1 cellular context compared by ENCODE assay signal in the genomic region with DNA sequence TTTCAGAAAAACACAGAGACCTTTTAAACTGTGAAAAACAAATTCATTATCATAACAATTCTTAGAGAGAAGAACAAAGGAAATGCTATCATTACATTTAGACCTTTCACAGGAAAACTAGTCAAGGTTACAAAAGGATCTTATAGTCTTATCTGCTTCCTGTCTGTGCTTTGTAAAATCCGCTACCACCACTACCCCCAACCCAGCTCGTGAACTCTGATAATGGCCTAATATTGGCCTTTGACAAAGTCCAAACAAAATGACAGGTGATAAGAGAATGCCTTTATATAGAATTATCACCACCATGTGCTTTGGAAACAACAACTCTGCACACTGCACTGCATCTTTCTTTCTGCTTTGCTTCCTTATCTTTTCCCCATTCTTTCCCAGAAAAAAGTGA.
A peak's percentile ranks its signal among the peaks of the same experiment; 100 is the strongest.
TF ChIP-seq lines count a peak whose summit lies in the region.

No MANE protein-coding gene starts in this region.

TF ChIP-seq in HepG2, 621 proteins besides CTCF, POLR2A, EP300 and RAD21 (continued from another document):
- TF ChIP-seq, protein P1, sequence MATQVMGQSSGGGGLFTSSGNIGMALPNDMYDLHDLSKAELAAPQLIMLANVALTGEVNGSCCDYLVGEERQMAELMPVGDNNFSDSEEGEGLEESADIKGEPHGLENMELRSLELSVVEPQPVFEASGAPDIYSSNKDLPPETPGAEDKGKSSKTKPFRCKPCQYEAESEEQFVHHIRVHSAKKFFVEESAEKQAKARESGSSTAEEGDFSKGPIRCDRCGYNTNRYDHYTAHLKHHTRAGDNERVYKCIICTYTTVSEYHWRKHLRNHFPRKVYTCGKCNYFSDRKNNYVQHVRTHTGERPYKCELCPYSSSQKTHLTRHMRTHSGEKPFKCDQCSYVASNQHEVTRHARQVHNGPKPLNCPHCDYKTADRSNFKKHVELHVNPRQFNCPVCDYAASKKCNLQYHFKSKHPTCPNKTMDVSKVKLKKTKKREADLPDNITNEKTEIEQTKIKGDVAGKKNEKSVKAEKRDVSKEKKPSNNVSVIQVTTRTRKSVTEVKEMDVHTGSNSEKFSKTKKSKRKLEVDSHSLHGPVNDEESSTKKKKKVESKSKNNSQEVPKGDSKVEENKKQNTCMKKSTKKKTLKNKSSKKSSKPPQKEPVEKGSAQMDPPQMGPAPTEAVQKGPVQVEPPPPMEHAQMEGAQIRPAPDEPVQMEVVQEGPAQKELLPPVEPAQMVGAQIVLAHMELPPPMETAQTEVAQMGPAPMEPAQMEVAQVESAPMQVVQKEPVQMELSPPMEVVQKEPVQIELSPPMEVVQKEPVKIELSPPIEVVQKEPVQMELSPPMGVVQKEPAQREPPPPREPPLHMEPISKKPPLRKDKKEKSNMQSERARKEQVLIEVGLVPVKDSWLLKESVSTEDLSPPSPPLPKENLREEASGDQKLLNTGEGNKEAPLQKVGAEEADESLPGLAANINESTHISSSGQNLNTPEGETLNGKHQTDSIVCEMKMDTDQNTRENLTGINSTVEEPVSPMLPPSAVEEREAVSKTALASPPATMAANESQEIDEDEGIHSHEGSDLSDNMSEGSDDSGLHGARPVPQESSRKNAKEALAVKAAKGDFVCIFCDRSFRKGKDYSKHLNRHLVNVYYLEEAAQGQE (IDR thresholded peaks at IDR 0.05; ENCODE audit: borderline replicate concordance in 1 of 2, low read depth in 1 of 2, low read length in 2 of 2) = no peak
- TF ChIP-seq POGZ (CRISPR knock-in tag; IDR thresholded peaks at IDR 0.05) (0 out of 2 replicates have a peak, but pooled peaks have one; percentile 34), FOXP1 (IDR thresholded peaks at IDR 0.05) (no peak), FOXP1 (CRISPR knock-in tag; IDR thresholded peaks at IDR 0.05) (0 out of 2 replicates have a peak, but pooled peaks have one; percentile 8), ZNF746 (CRISPR knock-in tag; IDR thresholded peaks at IDR 0.05) (no peak), NR2F6 (IDR thresholded peaks at IDR 0.05) (peak; percentile 39; the same call in 1 of the 2 replicates), NR2F6 (CRISPR knock-in tag; IDR thresholded peaks at IDR 0.05) (no peak; the same call in 1 of the 2 replicates)
